Comparison of ENCODE assay signal across 24 cellular contexts in the genomic region with DNA sequence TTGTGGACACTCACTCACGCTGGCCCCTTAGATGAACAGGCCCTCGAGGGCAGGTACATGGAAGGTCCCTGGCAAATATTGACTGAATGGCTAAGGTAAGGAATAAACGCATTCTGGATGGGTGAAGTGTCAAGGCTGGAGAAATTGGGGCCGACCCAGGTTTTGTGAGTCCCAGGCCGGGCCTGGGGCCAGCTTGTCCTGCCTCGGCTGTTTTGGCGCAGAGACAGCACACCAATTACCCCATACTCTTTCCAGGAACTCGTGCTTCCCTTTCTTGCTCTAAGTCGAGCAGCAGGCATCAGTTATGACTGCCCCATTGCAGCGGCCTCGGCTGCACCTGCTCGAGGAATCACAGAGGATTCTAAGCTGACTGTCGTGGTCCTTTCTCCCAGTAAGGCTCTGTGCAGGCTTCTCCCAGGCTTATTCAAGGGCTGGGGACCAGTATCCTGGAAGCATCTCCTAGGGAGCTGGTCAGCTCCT.
"Had no signal": no experiment of that assay in that cellular context is flagged by ENCODE, and none has a peak within 500 bp of the region (broad histone marks: within the 10 kb centered on the region; RNA-seq: fewer than 3 reads in every experiment).

No MANE protein-coding gene starts in this region.

- H3K4me3 Mint-ChIP-seq: activated CD4-positive, alpha-beta memory T cell treated with anti-CD3 and anti-CD28 coated beads, Interleukin-2, amount 10 ng/mL, durations not matched to agents 7 days and 5 days; activated CD4-positive, alpha-beta T cell treated with anti-CD3 and anti-CD28 coated beads, Interleukin-2, amount 10 ng/mL, durations not matched to agents 7 days and 5 days; activated naive CD8-positive, alpha-beta T cell; activated T-cell treated with anti-CD3 and anti-CD28 coated beads, Interleukin-2, amount 50 U/mL, for 24 hours; activated T-cell treated with anti-CD3 and anti-CD28 coated beads, Interleukin-2, amount 50 U/mL, for 72 hours; dendritic cell treated with granulocyte-macrophage colony-stimulating factor and Interleukin-4, amounts not matched to agents 40 ng/mL and 50 ng/mL, for 4 days; endodermal cell; WTC11 had no signal

- H3K9me3 Mint-ChIP-seq: activated CD4-positive, alpha-beta memory T cell treated with anti-CD3 and anti-CD28 coated beads, Interleukin-2, amount 10 ng/mL, durations not matched to agents 7 days and 5 days; activated T-cell treated with anti-CD3 and anti-CD28 coated beads, Interleukin-2, amount 50 U/mL, for 24 hours; dendritic cell treated with granulocyte-macrophage colony-stimulating factor and Interleukin-4, amounts not matched to agents 40 ng/mL and 50 ng/mL, for 4 days; endodermal cell had no signal

- DNase-seq: activated CD4-positive, alpha-beta memory T cell treated with anti-CD3 and anti-CD28 coated beads, Interleukin-2, amount 10 ng/mL, durations not matched to agents 7 days and 5 days; activated CD4-positive, alpha-beta T cell treated with anti-CD3 and anti-CD28 coated beads for 1 hour; activated CD4-positive, alpha-beta T cell treated with anti-CD3 and anti-CD28 coated beads for 4 hours; activated CD4-positive, alpha-beta T cell treated with anti-CD3 and anti-CD28 coated beads, Interleukin-2, amount 10 ng/mL, durations not matched to agents 7 days and 5 days; activated CD4-positive, alpha-beta T cell treated with anti-CD3 and anti-CD28 coated beads, Interleukin-2, amount 50 U/mL, for 4 hours; activated CD8-positive, alpha-beta memory T cell treated with anti-CD3 and anti-CD28 coated beads, Interleukin-2, amount 50 U/mL, for 48 hours; activated gamma-delta T cell; activated naive CD4-positive, alpha-beta T cell treated with anti-CD3 and anti-CD28 coated beads, Interleukin-2, amount 50 U/mL, for 16 hours; activated naive CD4-positive, alpha-beta T cell treated with Interleukin-2 at 50 U/mL for 16 hours; activated T-cell treated with anti-CD3 and anti-CD28 coated beads for 4 hours; activated T-cell treated with anti-CD3 and anti-CD28 coated beads, Interleukin-2, amount 50 U/mL, for 24 hours; activated T-cell treated with anti-CD3 and anti-CD28 coated beads, Interleukin-2, amount 50 U/mL, for 72 hours; amniotic stem cell; body of pancreas; colonic mucosa; effector memory CD4-positive, alpha-beta T cell; endodermal cell; foreskin fibroblast; hippocampal formation; T-helper 2 cell had no signal

- H3K4me1 Mint-ChIP-seq: activated CD4-positive, alpha-beta memory T cell treated with anti-CD3 and anti-CD28 coated beads, Interleukin-2, amount 10 ng/mL, durations not matched to agents 7 days and 5 days; activated CD4-positive, alpha-beta T cell treated with anti-CD3 and anti-CD28 coated beads, Interleukin-2, amount 10 ng/mL, durations not matched to agents 7 days and 5 days; endodermal cell had no signal

- ATAC-seq: activated T-cell treated with anti-CD3 and anti-CD28 coated beads, Interleukin-2, amount 50 U/mL, for 72 hours; body of pancreas; esophagus mucosa; WTC11 had no signal

- H3K36me3 Mint-ChIP-seq: activated naive CD8-positive, alpha-beta T cell; WTC11 had no signal

- H3K27me3 Mint-ChIP-seq: activated CD4-positive, alpha-beta memory T cell treated with anti-CD3 and anti-CD28 coated beads, Interleukin-2, amount 10 ng/mL, durations not matched to agents 7 days and 5 days; activated CD4-positive, alpha-beta T cell treated with anti-CD3 and anti-CD28 coated beads, Interleukin-2, amount 10 ng/mL, durations not matched to agents 7 days and 5 days; activated T-cell treated with anti-CD3 and anti-CD28 coated beads, Interleukin-2, amount 50 U/mL, for 24 hours; dendritic cell treated with granulocyte-macrophage colony-stimulating factor and Interleukin-4, amounts not matched to agents 40 ng/mL and 50 ng/mL, for 4 days had no signal

- H3K27ac Mint-ChIP-seq: activated CD4-positive, alpha-beta memory T cell treated with anti-CD3 and anti-CD28 coated beads, Interleukin-2, amount 10 ng/mL, durations not matched to agents 7 days and 5 days; activated CD4-positive, alpha-beta T cell treated with anti-CD3 and anti-CD28 coated beads, Interleukin-2, amount 10 ng/mL, durations not matched to agents 7 days and 5 days; activated naive CD8-positive, alpha-beta T cell; activated T-cell treated with anti-CD3 and anti-CD28 coated beads, Interleukin-2, amount 50 U/mL, for 24 hours; activated T-cell treated with anti-CD3 and anti-CD28 coated beads, Interleukin-2, amount 50 U/mL, for 72 hours; dendritic cell treated with granulocyte-macrophage colony-stimulating factor and Interleukin-4, amounts not matched to agents 40 ng/mL and 50 ng/mL, for 4 days; endodermal cell; WTC11 had no signal
